In genomic region chr17:17516941-17517720, GRCh38 we compare ENCODE assay signal across 1 cellular context.
TF ChIP-seq lines count a peak whose summit lies in the region.

No MANE protein-coding gene starts in this region.

TF ChIP-seq in HEK293, 187 proteins besides CTCF, POLR2A, EP300 and RAD21 (continued from another document):
- TF ChIP-seq, protein P1, sequence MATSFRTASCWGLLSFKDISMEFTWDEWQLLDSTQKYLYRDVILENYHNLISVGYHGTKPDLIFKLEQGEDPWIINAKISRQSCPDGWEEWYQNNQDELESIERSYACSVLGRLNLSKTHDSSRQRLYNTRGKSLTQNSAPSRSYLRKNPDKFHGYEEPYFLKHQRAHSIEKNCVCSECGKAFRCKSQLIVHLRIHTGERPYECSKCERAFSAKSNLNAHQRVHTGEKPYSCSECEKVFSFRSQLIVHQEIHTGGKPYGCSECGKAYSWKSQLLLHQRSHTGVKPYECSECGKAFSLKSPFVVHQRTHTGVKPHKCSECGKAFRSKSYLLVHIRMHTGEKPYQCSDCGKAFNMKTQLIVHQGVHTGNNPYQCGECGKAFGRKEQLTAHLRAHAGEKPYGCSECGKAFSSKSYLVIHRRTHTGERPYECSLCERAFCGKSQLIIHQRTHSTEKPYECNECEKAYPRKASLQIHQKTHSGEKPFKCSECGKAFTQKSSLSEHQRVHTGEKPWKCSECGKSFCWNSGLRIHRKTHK (tag by site-specific recombination; IDR thresholded peaks at IDR 0.05) = no peak
- TF ChIP-seq ZNF341 (tag by site-specific recombination; IDR thresholded peaks at IDR 0.05; ENCODE audit: low read depth) = no peak
- TF ChIP-seq ZNF768 (tag by site-specific recombination; IDR thresholded peaks at IDR 0.05) = no peak
- TF ChIP-seq, protein P2, sequence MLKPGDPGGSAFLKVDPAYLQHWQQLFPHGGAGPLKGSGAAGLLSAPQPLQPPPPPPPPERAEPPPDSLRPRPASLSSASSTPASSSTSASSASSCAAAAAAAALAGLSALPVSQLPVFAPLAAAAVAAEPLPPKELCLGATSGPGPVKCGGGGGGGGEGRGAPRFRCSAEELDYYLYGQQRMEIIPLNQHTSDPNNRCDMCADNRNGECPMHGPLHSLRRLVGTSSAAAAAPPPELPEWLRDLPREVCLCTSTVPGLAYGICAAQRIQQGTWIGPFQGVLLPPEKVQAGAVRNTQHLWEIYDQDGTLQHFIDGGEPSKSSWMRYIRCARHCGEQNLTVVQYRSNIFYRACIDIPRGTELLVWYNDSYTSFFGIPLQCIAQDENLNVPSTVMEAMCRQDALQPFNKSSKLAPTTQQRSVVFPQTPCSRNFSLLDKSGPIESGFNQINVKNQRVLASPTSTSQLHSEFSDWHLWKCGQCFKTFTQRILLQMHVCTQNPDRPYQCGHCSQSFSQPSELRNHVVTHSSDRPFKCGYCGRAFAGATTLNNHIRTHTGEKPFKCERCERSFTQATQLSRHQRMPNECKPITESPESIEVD (tag by site-specific recombination; IDR thresholded peaks at IDR 0.05) = no peak
- no peak for TF ChIP-seq ZNF223 (tag by site-specific recombination; IDR thresholded peaks at IDR 0.05)
- TF ChIP-seq RBAK (tag by site-specific recombination; IDR thresholded peaks at IDR 0.05) = 0 out of 2 replicates have a peak, but pooled peaks have one; percentile 25
- peak; percentile 56 for TF ChIP-seq ZIC2 (tag by site-specific recombination; IDR thresholded peaks at IDR 0.05)
- no peak for TF ChIP-seq ZNF239 (tag by site-specific recombination; IDR thresholded peaks at IDR 0.05)
- peak; percentile 40; the same call in 1 of the 2 replicates for TF ChIP-seq ZNF600 (tag by site-specific recombination; IDR thresholded peaks at IDR 0.05)
